Comparison of ENCODE assay signal across 11 cellular contexts in genomic region chr9:83934569-83935275, GRCh38. TPM values are rescaled to one million over a fixed set of nuclear protein-coding genes. Genes with fewer than 3 reads are reported as not detected.
DNase-seq lines count a peak whose midpoint lies in the region; ATAC-seq, FAIRE-seq and TF ChIP-seq lines count a peak whose summit lies in the region.
"Had no signal": no experiment of that assay in that cellular context is flagged by ENCODE, and none has a peak within 500 bp of the region (broad histone marks: within the 10 kb centered on the region; RNA-seq: fewer than 3 reads in every experiment).

No MANE protein-coding gene starts in this region.

- peak overlapping the region; percentile 45; the same call in 1 of the 2 replicates for H2AK5ac ChIP-seq in IMR-90 (ENCODE audit: low read depth, low read length)

- peak; percentile 35 for DNase-seq in AG08395 (ENCODE audit: low spot score)
- peak; percentile 60 for DNase-seq in IMR-90
- DNase-seq in adipocyte (ENCODE audit: low read depth) = peak; percentile 45
- DNase-seq in HepG2 (ENCODE audit: low spot score) = no peak
- DNase-seq in NAMALWA (ENCODE audit: low spot score) = no peak
- DNase-seq in NCI-H524 (lab: John Stamatoyannopoulos, UW) = no peak
- no peak for DNase-seq in GM12891 (ENCODE audit: insufficient read length, low spot score)
- DNase-seq: CD8-positive, alpha-beta memory T cell; effector CD4-positive, alpha-beta T cell had no signal

- H4K20me1 ChIP-seq in IMR-90 (ENCODE audit: insufficient read depth, low read length) (no peaks in the 10 kb centered on the region), HepG2 (ENCODE audit: insufficient read depth, low read length) (no peaks in the 10 kb centered on the region)

- no peak overlapping the region; the same call in 1 of the 2 replicates for H2BK20ac ChIP-seq in IMR-90 (ENCODE audit: low read depth, low read length)

- H3K36me3 ChIP-seq in IMR-90 (ENCODE audit: control insufficient read depth, insufficient read depth, low read length) = no peaks in the 10 kb centered on the region
- peaks cover 16% of the 10 kb centered on the region for H3K36me3 ChIP-seq in adipocyte (ENCODE audit: control insufficient read depth, insufficient read depth, low read length, severe bottlenecking)
- peaks cover 4 to 17% of the 10 kb centered on the region in 2 experiments; a peak in 4 of 5 replicates for H3K36me3 ChIP-seq in HepG2 (replicated peaks in 1 of 2; ENCODE audit: control insufficient read depth in 1 of 2, insufficient read depth in 2 of 2, low read length in 2 of 2)

- H3K4me2 ChIP-seq in IMR-90 (ENCODE audit: low read depth, low read length) (no peak overlapping the region), HepG2 (ENCODE audit: low read depth, low read length) (no peak overlapping the region)

- H2AFZ ChIP-seq in IMR-90 (replicated peaks; ENCODE audit: low read length, poor library complexity) = no peak overlapping the region
- H2AFZ ChIP-seq in HepG2 (ENCODE audit: low read length) = no peak overlapping the region

- H3K27me3 ChIP-seq in IMR-90 (ENCODE audit: control insufficient read depth, insufficient read depth, low read length) (no peaks in the 10 kb centered on the region), adipocyte (replicated peaks; ENCODE audit: control insufficient read depth, insufficient read depth, low read length) (no peaks in the 10 kb centered on the region), HepG2 (ENCODE audit: control insufficient read depth in 1 of 2, insufficient read depth in 2 of 2, low read length in 2 of 2) (no peaks in the 10 kb centered on the region)

- intact Hi-C loops in IMR-90 (cut with micrococcal nuclease) = loop anchor here (10.0 kb wide), 1 partner anchor 1680 kb away; no protein-coding TSS in a partner anchor
- intact Hi-C loops in HepG2 (cut with micrococcal nuclease; ENCODE audit: unreplicated experiment) = no loop called here

- no peak for TF ChIP-seq CTCF in IMR-90 (conservative IDR thresholded peaks at IDR 0.05; ENCODE audit: low read depth, low read length)
- TF ChIP-seq CTCF in HepG2 (CRISPR knock-in tag; IDR thresholded peaks at IDR 0.05) = no peak

- no peak for TF ChIP-seq RAD21 in IMR-90 (IDR thresholded peaks at IDR 0.05; ENCODE audit: low read length)
- TF ChIP-seq RAD21 in HepG2 (CRISPR knock-in tag; IDR thresholded peaks at IDR 0.05) = no peak

- no peak for FAIRE-seq in HepG2 (lab: Jason Lieb, UNC)
- no peak for FAIRE-seq in GM12891 (lab: Jason Lieb, UNC)
- FAIRE-seq: GM18507 had no signal

- no peak overlapping the region for H3K14ac ChIP-seq in IMR-90 (replicated peaks; ENCODE audit: low read depth, low read length)

- no peak overlapping the region for H3K9ac ChIP-seq in IMR-90 (ENCODE audit: low read depth, low read length)
- no peak overlapping the region for H3K9ac ChIP-seq in adipocyte (ENCODE audit: low read length)
- no peak overlapping the region for H3K9ac ChIP-seq in HepG2 (ENCODE audit: insufficient read depth, low read depth, low read length)

- no peak overlapping the region for H3K4ac ChIP-seq in IMR-90 (ENCODE audit: low read depth, low read length)

- no peak overlapping the region for H3K56ac ChIP-seq in IMR-90 (ENCODE audit: extremely low read depth, insufficient read depth, low read length)

- TF ChIP-seq EP300 in HepG2 (IDR thresholded peaks at IDR 0.05; ENCODE audit: low read depth in 2 of 2, low read length in 2 of 2) (no peak), HepG2 (CRISPR knock-in tag; IDR thresholded peaks at IDR 0.05; ENCODE audit: borderline replicate concordance) (no peak)

- H3K79me1 ChIP-seq in IMR-90 (ENCODE audit: low read depth in 1 of 2, low read length in 2 of 2) = no peaks in the 10 kb centered on the region

- BruUV-seq in IMR-90 (replicated peaks; lab: Mats Ljungman, UMichigan) = no TSS peak
- BruUV-seq in HepG2 (replicated peaks; lab: Mats Ljungman, UMichigan) = no TSS peak

- no peak overlapping the region for H3K4me3 ChIP-seq in IMR-90 (ENCODE audit: insufficient read depth, low read depth, low read length)
- peak overlapping the region; percentile 50 for H3K4me3 ChIP-seq in adipocyte (ENCODE audit: low read length)
- no peak overlapping the region for H3K4me3 ChIP-seq in HepG2 (replicated peaks in 1 of 3; ENCODE audit: insufficient read depth in 1 of 3, low read depth in 2 of 3, low read length in 3 of 3)

- dilution Hi-C loops in IMR-90 (cut with HindIII; ENCODE audit: low sequenced_read_pairs, unreplicated experiment) = no loop called here

- H3K79me2 ChIP-seq in HepG2 (ENCODE audit: insufficient read depth, low read length) = no peaks in the 10 kb centered on the region

- H3K9me1 ChIP-seq in IMR-90 (ENCODE audit: insufficient read depth, low read length) = peaks cover 2% of the 10 kb centered on the region; the same call in 1 of the 2 replicates

- H3K4me1 ChIP-seq in IMR-90 (ENCODE audit: control insufficient read depth, insufficient read depth, low read length) = peaks cover 5% of the 10 kb centered on the region
- H3K4me1 ChIP-seq in adipocyte (ENCODE audit: control insufficient read depth, insufficient read depth, low read length) = peaks cover 39% of the 10 kb centered on the region
- H3K4me1 ChIP-seq in HepG2 (ENCODE audit: insufficient read depth, low read length) = peaks cover 18% of the 10 kb centered on the region

- H3K9me3 ChIP-seq in IMR-90 (ENCODE audit: control insufficient read depth, insufficient read depth, low read length) (no peaks in the 10 kb centered on the region), adipocyte (ENCODE audit: control insufficient read depth, low read length) (no peaks in the 10 kb centered on the region), HepG2 (ENCODE audit: low read length) (no peaks in the 10 kb centered on the region)

- no peak overlapping the region for H3K18ac ChIP-seq in IMR-90 (ENCODE audit: low read depth, low read length)

- CTCF ChIA-PET in IMR-90 (lab: Yijun Ruan, JAX) = interaction anchor here (0.6 to 3.9 kb wide), 4 partner anchors 294 to 1747 kb away, joined by 3 to 25 read pairs (median 6); no protein-coding TSS in a partner anchor
- CTCF ChIA-PET in HepG2 (lab: Yijun Ruan, JAX; ENCODE audit: low intra/inter-chr PET ratio, low total read pairs) = no interaction called here

- H2BK120ac ChIP-seq in IMR-90 (ENCODE audit: low read depth, low read length) = no peak overlapping the region

- H3K27ac ChIP-seq in IMR-90 (ENCODE audit: insufficient read depth, low read length) (no peak overlapping the region), HepG2 (ENCODE audit: extremely low read length, insufficient read depth, low read length) (no peak overlapping the region)

- TF ChIP-seq POLR2A in IMR-90 (IDR thresholded peaks at IDR 0.05; ENCODE audit: low read depth, low read length) = no peak
- TF ChIP-seq POLR2A in HepG2 (IDR thresholded peaks at IDR 0.05; ENCODE audit: insufficient read depth in 1 of 2, low read depth in 2 of 2, low read length in 2 of 2) = no peak
- no peak for TF ChIP-seq POLR2A in GM12891 (IDR thresholded peaks at IDR 0.05; ENCODE audit: low read depth, low read length)

- H2BK5ac ChIP-seq in IMR-90 (ENCODE audit: low read depth, low read length, poor library complexity, severe bottlenecking) = peak overlapping the region; percentile 6

- no peak overlapping the region; a peak in 1 of 4 replicates for H4K8ac ChIP-seq in IMR-90 (ENCODE audit: low read depth in 2 of 2, low read length in 2 of 2)

- no peak overlapping the region for H2AK9ac ChIP-seq in IMR-90 (replicated peaks; ENCODE audit: low read depth, low read length, poor library complexity)

- H3K23ac ChIP-seq in IMR-90 (ENCODE audit: low read depth, low read length) = no peak overlapping the region

- whole genome bisulfite sequencing in IMR-90 (ENCODE audit: extremely low coverage in 2 of 2, insufficient read length in 1 of 2), 2 experiments = 75% methylated on average over 2 of the region's 5 CpGs; no CpG with 5 or more reads in 1 of the 2 experiments
- 83% methylated on average over 5 of the region's 5 CpGs for WGBS in HepG2 (ENCODE audit: low lambda C conversion rate)

- H4K91ac ChIP-seq in IMR-90 (ENCODE audit: insufficient read depth, low read depth, low read length) = no peak overlapping the region

- no peak overlapping the region for H4K5ac ChIP-seq in IMR-90 (ENCODE audit: low read depth, low read length)

- in situ Hi-C loops in IMR-90 (cut with MboI; ENCODE audit: low sequenced_read_pairs) (loop anchor here (5.0 kb wide), 2 partner anchors 328 to 383 kb away; no protein-coding TSS in a partner anchor), HepG2 (cut with HindIII; ENCODE audit: extremely low pct_ligation_motif_present, low pct_unique_long_range_greater_than_20kb) (loop anchor here (5.0 kb wide), 2 partner anchors 238 to 328 kb away; no protein-coding TSS in a partner anchor)

- H2BK15ac ChIP-seq in IMR-90 (ENCODE audit: low read depth, low read length) = no peak overlapping the region

- ATAC-seq in IMR-90 (ENCODE audit: low read depth) (peak; percentile 28), HepG2 (peak; percentile 26; the same call in 1 of the 3 replicates), GM21390 (IDR thresholded peaks at IDR 0.05; ENCODE audit: unreplicated experiment) (no peak)

- POLR2A ChIA-PET in IMR-90 (lab: Charles Lee; ENCODE audit: unreplicated experiment) (no interaction called here), HepG2 (lab: Yijun Ruan, JAX) (interaction anchor here (1.1 kb wide), 1 partner anchor 21 kb away, joined by 3 read pairs; a partner anchor contains a TSS)

RNA-seq across cellular contexts. Expression of gene KIF27, which starts 13.5 kb away (rescaled TPM):
- total RNA-seq in IMR-90 (2012; rRNA removed) = 1.6 and 2.2 TPM in 2 replicates
- 0.32 and 0.60 TPM in 2 replicates for polyA plus RNA-seq in IMR-90 (2012; rRNA removed)
- polyA plus RNA-seq in IMR-90 (2012; cell fraction: cytosol; rRNA removed) = 0.03 and 0.05 TPM in 2 replicates
- polyA plus RNA-seq in IMR-90 (2012; cell fraction: nucleus; rRNA removed; ENCODE audit: low replicate concordance) = 0.11 and 0.76 TPM in 2 replicates
- total RNA-seq in HepG2 (2016; rRNA removed; fragmentation: Illumina TruSeq; extraction: Trizol) = 4.1 and 4.4 TPM in 2 replicates
- total RNA-seq in HepG2 (2016; cell fraction: cytosol; rRNA removed; fragmentation: Illumina TruSeq; extraction: Trizol; ENCODE audit: low read depth) = 4.0 and 4.8 TPM in 2 replicates
- total RNA-seq in HepG2 (2016; cell fraction: insoluble cytoplasmic fraction; rRNA removed; fragmentation: Illumina TruSeq; extraction: Trizol) = 3.6 and 4.2 TPM in 2 replicates
- 2.8 and 3.7 TPM in 2 replicates for total RNA-seq in HepG2 (2016; cell fraction: membrane; rRNA removed; fragmentation: Illumina TruSeq; extraction: Trizol)
- 7.8 and 8.8 TPM in 2 replicates for total RNA-seq in HepG2 (2016; cell fraction: nucleus; rRNA removed; fragmentation: Illumina TruSeq; extraction: Trizol)
- polyA plus RNA-seq in HepG2 (2011; rRNA removed) = 0.82 and 0.95 TPM in 2 replicates
- 0.21 and 0.27 TPM in 2 replicates for polyA plus RNA-seq in HepG2 (2011; cell fraction: cytosol; rRNA removed)
- 1.5 and 1.6 TPM in 2 replicates for polyA plus RNA-seq in HepG2 (2011; cell fraction: nucleus; rRNA removed)
- polyA plus RNA-seq in HepG2 (2012) = 2.0 and 2.3 TPM in 2 replicates
- polyA plus RNA-seq in HepG2 (2016; cell fraction: cytosol; fragmentation: Illumina TruSeq; extraction: Trizol; ENCODE audit: low read depth) = 0.24 and 0.35 TPM in 2 replicates
- 1.5 and 1.6 TPM in 2 replicates for polyA plus RNA-seq in HepG2 (2016; cell fraction: insoluble cytoplasmic fraction; fragmentation: Illumina TruSeq; extraction: Trizol; ENCODE audit: low read depth)
- 0.36 and 0.80 TPM in 2 replicates for polyA plus RNA-seq in HepG2 (2016; cell fraction: membrane; fragmentation: Illumina TruSeq; extraction: Trizol; ENCODE audit: low read depth)
- polyA plus RNA-seq in HepG2 (2016; cell fraction: nucleus; fragmentation: Illumina TruSeq; extraction: Trizol; ENCODE audit: insufficient read depth, low read depth) = 5.2 and 6.8 TPM in 2 replicates
- polyA minus RNA-seq in HepG2 (2011; rRNA and poly(A)+ RNA removed; ENCODE audit: low replicate concordance) = 0.38 and 0.87 TPM in 2 replicates
- 1.6 and 2.3 TPM in 2 replicates for polyA minus RNA-seq in HepG2 (2011; cell fraction: cytosol; rRNA and poly(A)+ RNA removed)
- 10.7 and 12.3 TPM in 2 replicates for polyA minus RNA-seq in HepG2 (2011; cell fraction: nucleus; rRNA and poly(A)+ RNA removed)
- polyA plus RNA-seq in GM12891 (2012; ENCODE audit: low read depth, missing spikeins) = 0.86 TPM

RNA-seq across cellular contexts. Expression of gene HNRNPK, which starts 45.3 kb away (rescaled TPM):
- 422 and 601 TPM in 2 replicates for total RNA-seq in IMR-90 (2012; rRNA removed)
- polyA plus RNA-seq in IMR-90 (2012; rRNA removed) = 419 and 458 TPM in 2 replicates
- polyA plus RNA-seq in IMR-90 (2012; cell fraction: cytosol; rRNA removed) = 149 and 205 TPM in 2 replicates
- polyA plus RNA-seq in IMR-90 (2012; cell fraction: nucleus; rRNA removed; ENCODE audit: low replicate concordance) = 124 and 330 TPM in 2 replicates
- 712 and 973 TPM in 2 replicates for total RNA-seq in HepG2 (2016; rRNA removed; fragmentation: Illumina TruSeq; extraction: Trizol)
- total RNA-seq in HepG2 (2016; cell fraction: cytosol; rRNA removed; fragmentation: Illumina TruSeq; extraction: Trizol; ENCODE audit: low read depth) = 62.3 and 69.4 TPM in 2 replicates
- total RNA-seq in HepG2 (2016; cell fraction: insoluble cytoplasmic fraction; rRNA removed; fragmentation: Illumina TruSeq; extraction: Trizol) = 723 and 963 TPM in 2 replicates
- total RNA-seq in HepG2 (2016; cell fraction: membrane; rRNA removed; fragmentation: Illumina TruSeq; extraction: Trizol) = 132 and 145 TPM in 2 replicates
- total RNA-seq in HepG2 (2016; cell fraction: nucleus; rRNA removed; fragmentation: Illumina TruSeq; extraction: Trizol) = 484 and 493 TPM in 2 replicates
- polyA plus RNA-seq in HepG2 (2011; rRNA removed) = 315 and 321 TPM in 2 replicates
- polyA plus RNA-seq in HepG2 (2011; cell fraction: cytosol; rRNA removed) = 272 and 279 TPM in 2 replicates
- polyA plus RNA-seq in HepG2 (2011; cell fraction: nucleus; rRNA removed) = 264 TPM in 2 replicates
- 353 and 501 TPM in 2 replicates for polyA plus RNA-seq in HepG2 (2012)
- polyA plus RNA-seq in HepG2 (2016; cell fraction: cytosol; fragmentation: Illumina TruSeq; extraction: Trizol; ENCODE audit: low read depth) = 43.4 and 49.0 TPM in 2 replicates
- 995 and 1,016 TPM in 2 replicates for polyA plus RNA-seq in HepG2 (2016; cell fraction: insoluble cytoplasmic fraction; fragmentation: Illumina TruSeq; extraction: Trizol; ENCODE audit: low read depth)
- polyA plus RNA-seq in HepG2 (2016; cell fraction: membrane; fragmentation: Illumina TruSeq; extraction: Trizol; ENCODE audit: low read depth) = 81.3 and 94.1 TPM in 2 replicates
- 534 and 576 TPM in 2 replicates for polyA plus RNA-seq in HepG2 (2016; cell fraction: nucleus; fragmentation: Illumina TruSeq; extraction: Trizol; ENCODE audit: insufficient read depth, low read depth)
- 559 and 720 TPM in 2 replicates for polyA minus RNA-seq in HepG2 (2011; rRNA and poly(A)+ RNA removed; ENCODE audit: low replicate concordance)
- polyA minus RNA-seq in HepG2 (2011; cell fraction: cytosol; rRNA and poly(A)+ RNA removed) = 342 and 349 TPM in 2 replicates
- polyA minus RNA-seq in HepG2 (2011; cell fraction: nucleus; rRNA and poly(A)+ RNA removed) = 822 and 855 TPM in 2 replicates
- 467 TPM for polyA plus RNA-seq in GM12891 (2012; ENCODE audit: low read depth, missing spikeins)

RNA-seq across cellular contexts. Expression of gene RMI1, which starts 45.9 kb away (rescaled TPM):
- 6.8 and 12.8 TPM in 2 replicates for total RNA-seq in IMR-90 (2012; rRNA removed)
- 2.7 and 4.4 TPM in 2 replicates for polyA plus RNA-seq in IMR-90 (2012; rRNA removed)
- 0.38 and 0.65 TPM in 2 replicates for polyA plus RNA-seq in IMR-90 (2012; cell fraction: cytosol; rRNA removed)
- polyA plus RNA-seq in IMR-90 (2012; cell fraction: nucleus; rRNA removed; ENCODE audit: low replicate concordance) = 0.11 and 1.7 TPM in 2 replicates
- 3.7 and 18.4 TPM in 2 replicates for total RNA-seq in HepG2 (2016; rRNA removed; fragmentation: Illumina TruSeq; extraction: Trizol)
- total RNA-seq in HepG2 (2016; cell fraction: cytosol; rRNA removed; fragmentation: Illumina TruSeq; extraction: Trizol; ENCODE audit: low read depth) = 2.3 and 2.4 TPM in 2 replicates
- 3.1 and 18.4 TPM in 2 replicates for total RNA-seq in HepG2 (2016; cell fraction: insoluble cytoplasmic fraction; rRNA removed; fragmentation: Illumina TruSeq; extraction: Trizol)
- total RNA-seq in HepG2 (2016; cell fraction: membrane; rRNA removed; fragmentation: Illumina TruSeq; extraction: Trizol) = 8.3 and 8.9 TPM in 2 replicates
- 9.6 and 9.7 TPM in 2 replicates for total RNA-seq in HepG2 (2016; cell fraction: nucleus; rRNA removed; fragmentation: Illumina TruSeq; extraction: Trizol)
- 0.54 and 0.61 TPM in 2 replicates for polyA plus RNA-seq in HepG2 (2011; rRNA removed)
- 0.40 and 0.74 TPM in 2 replicates for polyA plus RNA-seq in HepG2 (2011; cell fraction: cytosol; rRNA removed)
- 0.53 and 1.2 TPM in 2 replicates for polyA plus RNA-seq in HepG2 (2011; cell fraction: nucleus; rRNA removed)
- 3.8 and 7.3 TPM in 2 replicates for polyA plus RNA-seq in HepG2 (2012)
- polyA plus RNA-seq in HepG2 (2016; cell fraction: cytosol; fragmentation: Illumina TruSeq; extraction: Trizol; ENCODE audit: low read depth) = 0.76 and 0.89 TPM in 2 replicates
- polyA plus RNA-seq in HepG2 (2016; cell fraction: insoluble cytoplasmic fraction; fragmentation: Illumina TruSeq; extraction: Trizol; ENCODE audit: low read depth) = 20.1 and 21.4 TPM in 2 replicates
- polyA plus RNA-seq in HepG2 (2016; cell fraction: membrane; fragmentation: Illumina TruSeq; extraction: Trizol; ENCODE audit: low read depth) = 2.9 and 3.6 TPM in 2 replicates
- 17.1 and 19.6 TPM in 2 replicates for polyA plus RNA-seq in HepG2 (2016; cell fraction: nucleus; fragmentation: Illumina TruSeq; extraction: Trizol; ENCODE audit: insufficient read depth, low read depth)
- polyA minus RNA-seq in HepG2 (2011; rRNA and poly(A)+ RNA removed; ENCODE audit: low replicate concordance) = 0.64 and 3.2 TPM in 2 replicates
- polyA minus RNA-seq in HepG2 (2011; cell fraction: cytosol; rRNA and poly(A)+ RNA removed) = 4.8 and 5.1 TPM in 2 replicates
- 2.6 and 4.6 TPM in 2 replicates for polyA minus RNA-seq in HepG2 (2011; cell fraction: nucleus; rRNA and poly(A)+ RNA removed)
- polyA plus RNA-seq in GM12891 (2012; ENCODE audit: low read depth, missing spikeins) = 4.0 TPM

Comparison
In these comparisons a context has a peak if more than half of its experiments do, and no peak if none do; other contexts are left out.
1. DNase-seq: peak in AG08395 (single experiment), IMR-90 (single experiment) and adipocyte (single experiment); none in HepG2 (single experiment), NAMALWA (single experiment), NCI-H524 (0 of 2) and GM12891 (single experiment).